8 cellular contexts compared by ENCODE assay signal in the genomic region with DNA sequence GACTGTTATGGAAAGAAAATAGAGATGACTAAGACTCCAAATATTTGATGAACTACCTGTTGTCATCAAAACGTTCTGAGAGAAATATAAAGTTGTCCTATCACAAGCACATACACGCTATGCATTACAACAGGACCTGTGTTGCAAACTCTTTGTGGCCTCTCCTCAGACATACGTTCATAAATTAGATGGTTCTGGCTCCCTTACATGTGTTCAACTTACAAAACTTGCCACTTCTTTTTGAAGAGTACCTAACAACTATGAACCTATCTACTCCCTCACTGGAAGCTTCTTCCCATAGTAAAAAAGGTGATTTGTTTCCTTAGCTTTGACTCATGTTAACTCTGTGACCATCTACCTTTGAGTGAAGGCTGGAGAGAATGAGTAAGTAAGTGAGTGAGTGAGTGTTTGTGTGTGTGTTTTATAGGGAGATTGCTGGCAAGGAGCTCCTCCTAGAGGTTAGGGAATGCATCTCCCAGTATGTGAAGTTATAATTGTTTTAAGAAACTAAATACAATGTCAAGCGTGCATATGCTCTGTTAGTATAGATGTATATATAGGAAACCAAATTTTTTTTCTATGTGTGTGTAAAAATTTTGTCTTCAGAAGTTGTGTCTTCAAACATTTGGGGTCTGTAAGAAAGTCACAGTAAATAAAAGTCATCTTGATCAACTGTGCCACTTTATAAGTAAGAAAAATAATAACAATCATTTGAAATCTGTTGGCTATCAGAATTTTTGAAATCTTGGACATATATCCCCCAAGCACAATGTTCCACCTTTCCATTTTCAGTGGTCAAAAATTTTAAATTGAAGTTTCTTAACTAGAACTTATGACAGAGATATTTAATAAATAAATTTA.
DNase-seq lines count a peak whose midpoint lies in the region; ATAC-seq and TF ChIP-seq lines count a peak whose summit lies in the region.

No MANE protein-coding gene starts in this region.

- no peak overlapping the region for H3K4ac ChIP-seq in mesendoderm (ENCODE audit: low read depth, low read length)

- no peak overlapping the region for H2AFZ ChIP-seq in OCI-LY3 (ENCODE audit: low read depth, low read length)

- H3K4me2 ChIP-seq in OCI-LY3 (ENCODE audit: low read length) (no peak overlapping the region), mesendoderm (ENCODE audit: low read length) (no peak overlapping the region)

- H3K18ac ChIP-seq in mesendoderm (ENCODE audit: low read length), result no peak overlapping the region

- peak overlapping the region; percentile 12 for H2BK120ac ChIP-seq in mesendoderm (ENCODE audit: low read depth, low read length)

- no peak overlapping the region for H2AK5ac ChIP-seq in mesendoderm (ENCODE audit: low read length)

- H4K20me1 ChIP-seq in OCI-LY3 (ENCODE audit: insufficient read depth, low read length), result no peaks in the 10 kb centered on the region

- DNase-seq in ACHN (peak; percentile 61), GM12865 (ENCODE audit: low read depth) (peak; percentile 64), dorsolateral prefrontal cortex (no peak), mesendoderm (peak; percentile 79), NCI-H1436 (lab: John Stamatoyannopoulos, UW) (no peak)
- no peak for DNase-seq in activated CD8-positive, alpha-beta memory T cell treated with anti-CD3 and anti-CD28 coated beads for 24 hours

- H3K36me3 ChIP-seq in OCI-LY3 (replicated peaks; ENCODE audit: low read depth, low read length) (no peaks in the 10 kb centered on the region), mesendoderm (ENCODE audit: control insufficient read depth, insufficient read depth, low read length) (no peaks in the 10 kb centered on the region)

- H2BK15ac ChIP-seq in mesendoderm (replicated peaks; ENCODE audit: low read depth), result no peak overlapping the region

- no peaks in the 10 kb centered on the region for H3K79me1 ChIP-seq in mesendoderm (ENCODE audit: low read length)

- ATAC-seq in HG03432 (IDR thresholded peaks at IDR 0.05; ENCODE audit: unreplicated experiment), result peak; percentile 86

- H3K9ac ChIP-seq in OCI-LY3 (ENCODE audit: low read length), result no peak overlapping the region
- no peak overlapping the region for H3K9ac ChIP-seq in mesendoderm (ENCODE audit: low read length)

- no peak overlapping the region for H3K23ac ChIP-seq in mesendoderm (ENCODE audit: low read length)

- no peak overlapping the region for H3K27ac ChIP-seq in OCI-LY3 (ENCODE audit: low read length)
- H3K27ac ChIP-seq in dorsolateral prefrontal cortex, result no peak overlapping the region
- no peak overlapping the region for H3K27ac ChIP-seq in mesendoderm (ENCODE audit: low read depth, low read length)

- no peaks in the 10 kb centered on the region for H3K27me3 ChIP-seq in OCI-LY3 (ENCODE audit: low read depth, low read length)
- H3K27me3 ChIP-seq in dorsolateral prefrontal cortex, result no peaks in the 10 kb centered on the region
- no peaks in the 10 kb centered on the region for H3K27me3 ChIP-seq in mesendoderm (ENCODE audit: insufficient read depth, low read length, poor library complexity)

- H3K4me1 ChIP-seq in OCI-LY3 (ENCODE audit: low read length) (no peaks in the 10 kb centered on the region), mesendoderm (ENCODE audit: control insufficient read depth, low read depth, low read length) (no peaks in the 10 kb centered on the region)

- no peaks in the 10 kb centered on the region for H3K9me3 ChIP-seq in OCI-LY3 (ENCODE audit: insufficient read depth, low read length)

- no peak overlapping the region for H4K8ac ChIP-seq in mesendoderm (ENCODE audit: low read depth, low read length)

- H3K4me3 ChIP-seq in GM12865 (ENCODE audit: low read depth, low read length) (no peak overlapping the region), OCI-LY3 (ENCODE audit: low read length) (no peak overlapping the region), dorsolateral prefrontal cortex (no peak overlapping the region), mesendoderm (ENCODE audit: low read length) (no peak overlapping the region)

- H4K5ac ChIP-seq in mesendoderm (ENCODE audit: low read length), result no peak overlapping the region

- no peak overlapping the region for H2BK5ac ChIP-seq in mesendoderm (ENCODE audit: low read length)

- in situ Hi-C loops in ACHN (cut with HindIII; ENCODE audit: low pct_ligation_motif_present, low pct_unique_long_range_greater_than_20kb, low sequenced_read_pairs), result no loop called here

- no peak overlapping the region for H3K56ac ChIP-seq in mesendoderm (ENCODE audit: low read length)

- intact Hi-C loops in dorsolateral prefrontal cortex (cut with DNase I), result loop anchor here in 1 of 2 donors (10.0 kb wide), 1 partner anchor 1037 kb away; no protein-coding TSS in a partner anchor

- TF ChIP-seq CTCF in GM12865 (IDR thresholded peaks at IDR 0.05; ENCODE audit: insufficient read depth, low read depth, low read length, missing control alignments), result peak; percentile 65
- TF ChIP-seq CTCF in OCI-LY3 (IDR thresholded peaks at IDR 0.05; ENCODE audit: low read depth, low read length), result peak; percentile 72
- TF ChIP-seq CTCF in dorsolateral prefrontal cortex (IDR thresholded peaks at IDR 0.05 in 54 of 56, conservative IDR thresholded peaks at IDR 0.05 in 2 of 56; ENCODE audit: low read depth in 1 of 56, partially characterized antibody in 56 of 56), result peak in 54 of 56 donors; percentile 37 to 74 (median 58)

- no CpG with 5 or more reads among the region's 4 CpGs for WGBS in mesendoderm (ENCODE audit: extremely low coverage, insufficient coverage, low lambda C conversion rate)

- H3K79me2 ChIP-seq in OCI-LY3 (ENCODE audit: low read length), result no peaks in the 10 kb centered on the region
- H3K79me2 ChIP-seq in mesendoderm (ENCODE audit: control insufficient read depth, insufficient read depth, low read length), result no peaks in the 10 kb centered on the region

Comparison
In these comparisons a context has a peak if more than half of its experiments do, and no peak if none do; other contexts are left out.
1. DNase-seq: peak in ACHN (single experiment), GM12865 (single experiment) and mesendoderm (single experiment); none in dorsolateral prefrontal cortex (0 of 10), activated CD8-positive, alpha-beta memory T cell treated with anti-CD3 and anti-CD28 coated beads for 24 hours (single experiment) and NCI-H1436 (single experiment).
2. Peak in every context shown above with its lines, with median percentiles within 50 percentile points of each other: CTCF ChIP-seq.